In the genomic region with DNA sequence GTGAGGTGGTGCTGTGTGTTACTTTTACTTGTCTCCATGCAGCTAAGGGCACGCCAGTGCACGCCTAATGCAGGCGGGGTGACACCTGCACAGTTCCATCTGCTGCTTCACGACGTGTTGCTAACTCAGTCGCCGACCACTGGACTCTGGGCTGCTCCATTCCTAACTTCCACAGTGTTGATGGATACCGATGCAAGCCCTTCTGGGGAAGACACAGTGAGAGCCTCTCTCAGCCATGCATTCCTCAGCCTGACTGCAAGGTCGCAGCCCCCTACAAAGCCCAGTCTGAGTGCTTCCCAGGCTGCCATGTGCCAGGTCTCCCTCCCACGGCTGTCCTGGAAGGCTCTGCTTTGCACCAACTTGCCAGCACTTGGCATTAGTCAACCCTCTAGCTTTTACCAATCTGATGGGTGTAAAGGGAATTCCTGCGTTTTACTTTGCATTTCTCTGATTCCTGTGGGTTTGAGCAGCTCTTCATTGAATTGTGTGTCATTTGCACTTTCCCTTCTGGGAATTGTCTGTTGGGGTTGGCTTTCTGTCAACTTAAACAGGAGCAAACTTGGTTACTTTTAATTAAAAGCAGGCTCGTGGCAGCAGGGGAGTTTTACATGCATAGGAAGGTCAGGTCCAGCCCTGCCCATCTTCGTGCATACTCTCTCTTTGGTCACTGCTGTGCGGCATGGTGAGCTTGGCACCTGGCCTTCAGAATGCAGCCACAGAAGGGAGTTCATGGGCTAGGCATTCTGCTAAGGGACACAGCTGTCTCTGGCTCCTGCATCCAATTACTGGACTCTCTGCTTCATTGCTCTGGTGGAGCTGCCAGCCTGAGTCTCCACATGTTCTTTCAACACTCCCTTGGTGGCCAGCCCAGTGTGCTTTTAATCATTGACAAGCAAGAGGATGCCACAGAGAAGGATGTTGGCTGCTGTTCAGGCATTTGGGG, we compare ENCODE assay signal across 9 cellular contexts. TPM values are rescaled to one million over a fixed set of nuclear protein-coding genes. Genes with fewer than 3 reads are reported as not detected.
DNase-seq lines count a peak whose midpoint lies in the region; TF ChIP-seq lines count a peak whose summit lies in the region.
"Had no signal": no experiment of that assay in that cellular context is flagged by ENCODE, and none has a peak within 500 bp of the region (broad histone marks: within the 10 kb centered on the region; RNA-seq: fewer than 3 reads in every experiment).

No MANE protein-coding gene starts in this region.

- peaks cover 34% of the 10 kb centered on the region for H3K4me1 Mint-ChIP-seq in type B pancreatic cell (ENCODE audit: unreplicated experiment)
- H3K4me1 Mint-ChIP-seq in activated T-helper 1 cell treated with anti-CD3 and anti-CD28 coated beads, Interleukin-12 subunit alpha, Interleukin-12 subunit beta, Interleukin-2, Interleukin-4 antibody, amounts not matched to agents 30 ng/mL and 10 ng/mL and 1 ng/mL, durations not matched to agents 14 hours and 24 hours and 36 hours (ENCODE audit: low read depth): no peaks in the 10 kb centered on the region

- H3K27me3 Mint-ChIP-seq in type B pancreatic cell: peaks cover 7% of the 10 kb centered on the region
- H3K27me3 Mint-ChIP-seq in activated T-helper 1 cell treated with anti-CD3 and anti-CD28 coated beads, Interleukin-12 subunit alpha, Interleukin-12 subunit beta, Interleukin-2, Interleukin-4 antibody, amounts not matched to agents 30 ng/mL and 10 ng/mL and 1 ng/mL, durations not matched to agents 14 hours and 24 hours and 36 hours (ENCODE audit: insufficient read depth): peaks cover 2% of the 10 kb centered on the region

- H3K27ac Mint-ChIP-seq in type B pancreatic cell: no peak overlapping the region
- no peak overlapping the region for H3K27ac Mint-ChIP-seq in activated T-helper 1 cell treated with anti-CD3 and anti-CD28 coated beads, Interleukin-12 subunit alpha, Interleukin-12 subunit beta, Interleukin-2, Interleukin-4 antibody, amounts not matched to agents 30 ng/mL and 10 ng/mL and 1 ng/mL, durations not matched to agents 14 hours and 24 hours and 36 hours

- no peak overlapping the region for H3K4me3 Mint-ChIP-seq in type B pancreatic cell
- H3K4me3 Mint-ChIP-seq in activated T-helper 1 cell treated with anti-CD3 and anti-CD28 coated beads, Interleukin-12 subunit alpha, Interleukin-12 subunit beta, Interleukin-2, Interleukin-4 antibody, amounts not matched to agents 30 ng/mL and 10 ng/mL and 1 ng/mL, durations not matched to agents 14 hours and 24 hours and 36 hours: no peak overlapping the region

- H3K27ac ChIP-seq in temporal lobe (ENCODE audit: low read depth, low read length): peak overlapping the region; percentile 44

- H3K36me3 Mint-ChIP-seq in type B pancreatic cell: peaks cover 15% of the 10 kb centered on the region
- H3K36me3 Mint-ChIP-seq in activated T-helper 1 cell treated with anti-CD3 and anti-CD28 coated beads, Interleukin-12 subunit alpha, Interleukin-12 subunit beta, Interleukin-2, Interleukin-4 antibody, amounts not matched to agents 30 ng/mL and 10 ng/mL and 1 ng/mL, durations not matched to agents 14 hours and 24 hours and 36 hours (ENCODE audit: low read depth): no peaks in the 10 kb centered on the region

- DNase-seq in HFF-Myc (ENCODE audit: extremely low read depth, low read depth): peak; percentile 88
- DNase-seq in amniotic stem cell (lab: John Stamatoyannopoulos, UW): peak; percentile 56
- peak; percentile 99 for DNase-seq in kidney glomerular epithelial cell (lab: John Stamatoyannopoulos, UW)
- no peak for DNase-seq in NCI-H748 (lab: John Stamatoyannopoulos, UW; ENCODE audit: unreplicated experiment)
- no peak for DNase-seq in type B pancreatic cell (ENCODE audit: extremely low spot score, unreplicated experiment)
- DNase-seq in activated T-helper 1 cell treated with anti-CD3 and anti-CD28 coated beads, Interleukin-12 subunit alpha, Interleukin-12 subunit beta, Interleukin-2, Interleukin-4 antibody, amounts not matched to agents 30 ng/mL and 10 ng/mL and 1 ng/mL, durations not matched to agents 14 hours and 24 hours and 36 hours (ENCODE audit: low spot score): no peak

- intact Hi-C loops in activated T-helper 1 cell treated with anti-CD3 and anti-CD28 coated beads, Interleukin-12 subunit alpha, Interleukin-12 subunit beta, Interleukin-2, Interleukin-4 antibody, amounts not matched to agents 30 ng/mL and 10 ng/mL and 1 ng/mL, durations not matched to agents 14 hours and 24 hours and 36 hours (cut with micrococcal nuclease): no loop called here

- TF ChIP-seq CTCF in HFF-Myc (IDR thresholded peaks at IDR 0.05; ENCODE audit: low read depth, low read length, missing control alignments): no peak
- no peak for TF ChIP-seq CTCF in type B pancreatic cell (conservative IDR thresholded peaks at IDR 0.05)

- no peak overlapping the region for H3K4me3 ChIP-seq in HFF-Myc (replicated peaks; ENCODE audit: low read depth, low read length)
- H3K4me3 ChIP-seq: K562 had no signal

- peaks cover 19% of the 10 kb centered on the region for H3K9me3 Mint-ChIP-seq in type B pancreatic cell
- peaks cover 27% of the 10 kb centered on the region for H3K9me3 Mint-ChIP-seq in activated T-helper 1 cell treated with anti-CD3 and anti-CD28 coated beads, Interleukin-12 subunit alpha, Interleukin-12 subunit beta, Interleukin-2, Interleukin-4 antibody, amounts not matched to agents 30 ng/mL and 10 ng/mL and 1 ng/mL, durations not matched to agents 14 hours and 24 hours and 36 hours

RNA-seq across cellular contexts. Expression of gene SHANK2, which starts 34.6 kb away (rescaled TPM):
- total RNA-seq in temporal lobe (41.6 TPM), type B pancreatic cell (ENCODE audit: low replicate concordance) (25.9 and 49.4 TPM in 2 replicates)
- not detected in 2 replicates for total RNA-seq in activated T-helper 1 cell treated with anti-CD3 and anti-CD28 coated beads, Interleukin-12 subunit alpha, Interleukin-12 subunit beta, Interleukin-2, Interleukin-4 antibody, amounts not matched to agents 30 ng/mL and 10 ng/mL and 1 ng/mL, durations not matched to agents 14 hours and 24 hours and 36 hours
- total RNA-seq: T-helper 2 cell treated with Interferon-gamma antibody and Interleukin-4, amounts not matched to agents 100 ng/mL and 5 ng/mL, for 36 hours had no signal

Comparison
In these comparisons a context has a peak if more than half of its experiments do, and no peak if none do; other contexts are left out.
1. DNase-seq: peak in HFF-Myc (single experiment), amniotic stem cell (single experiment) and kidney glomerular epithelial cell (single experiment); none in NCI-H748 (single experiment), type B pancreatic cell (single experiment) and activated T-helper 1 cell treated with anti-CD3 and anti-CD28 coated beads, Interleukin-12 subunit alpha, Interleukin-12 subunit beta, Interleukin-2, Interleukin-4 antibody, amounts not matched to agents 30 ng/mL and 10 ng/mL and 1 ng/mL, durations not matched to agents 14 hours and 24 hours and 36 hours (single experiment).
2. RNA of gene SHANK2, which starts 34.6 kb away (total RNA-seq): 25.9 to 49.4 TPM in type B pancreatic cell and 41.6 TPM in temporal lobe (single experiment); not detected in activated T-helper 1 cell treated with anti-CD3 and anti-CD28 coated beads, Interleukin-12 subunit alpha, Interleukin-12 subunit beta, Interleukin-2, Interleukin-4 antibody, amounts not matched to agents 30 ng/mL and 10 ng/mL and 1 ng/mL, durations not matched to agents 14 hours and 24 hours and 36 hours; every median in the first group is over 10 times any median in the second.